Comparison of ENCODE assay signal across 1 cellular context in genomic region chr5:2019716-2020115, GRCh38.
TF ChIP-seq lines count a peak whose summit lies in the region.

No MANE protein-coding gene starts in this region.

TF ChIP-seq in WTC11, 78 proteins besides CTCF, POLR2A, EP300 and RAD21 (continued from another document):
- no peak for TF ChIP-seq ATF3 (CRISPR knock-in tag; conservative IDR thresholded peaks at IDR 0.05)
- no peak for TF ChIP-seq MXD4 (CRISPR knock-in tag; IDR thresholded peaks at IDR 0.05; ENCODE audit: borderline replicate concordance)
- TF ChIP-seq E2F1 (CRISPR knock-in tag; IDR thresholded peaks at IDR 0.05) = no peak
- TF ChIP-seq GTF2I (CRISPR knock-in tag; conservative IDR thresholded peaks at IDR 0.05) = no peak
- no peak for TF ChIP-seq ZSCAN18 (CRISPR knock-in tag; IDR thresholded peaks at IDR 0.05)
